21 cellular contexts compared by ENCODE assay signal in the genomic region with DNA sequence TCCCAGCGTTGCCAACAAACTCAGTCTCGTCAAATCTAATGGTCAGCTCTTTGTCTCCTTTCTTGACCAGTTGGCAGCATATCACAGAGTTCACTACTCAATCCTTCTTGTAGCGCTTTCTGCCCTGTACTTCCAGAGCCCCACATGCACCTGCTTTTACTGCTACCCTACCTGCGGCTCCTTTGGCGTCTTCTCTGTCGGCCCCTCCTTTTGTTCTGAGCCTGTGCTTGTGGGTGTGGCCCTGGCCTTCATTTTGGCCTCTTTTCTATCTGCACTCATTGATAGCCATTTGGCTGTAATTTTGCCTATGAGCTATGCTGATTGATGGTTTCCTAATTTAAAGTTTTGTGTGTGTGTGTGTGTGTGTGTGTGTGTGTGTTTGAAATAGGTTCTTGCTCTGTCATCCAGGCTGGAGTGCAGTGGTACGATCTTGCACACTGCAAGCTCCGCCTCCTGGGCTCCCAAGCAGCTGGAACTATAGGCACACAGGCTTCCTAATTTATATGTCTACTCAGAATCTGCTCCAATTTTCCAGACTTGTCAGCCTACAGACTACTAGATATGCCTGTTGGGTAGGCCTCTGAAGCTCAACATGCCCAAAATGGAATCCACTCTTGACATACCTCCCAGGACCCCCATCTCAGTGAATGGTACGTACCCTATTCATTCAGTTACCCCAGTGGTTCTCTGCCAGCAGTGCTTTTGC. TPM values are rescaled to one million over a fixed set of nuclear protein-coding genes. Genes with fewer than 3 reads are reported as not detected.
DNase-seq lines count a peak whose midpoint lies in the region; ATAC-seq and TF ChIP-seq lines count a peak whose summit lies in the region.
"Had no signal": no experiment of that assay in that cellular context is flagged by ENCODE, and none has a peak within 500 bp of the region (broad histone marks: within the 10 kb centered on the region; RNA-seq: fewer than 3 reads in every experiment).

No MANE protein-coding gene starts in this region.

- peak; percentile 55 for TF ChIP-seq RAD21 in neural cell (conservative IDR thresholded peaks at IDR 0.05)

- no peaks in the 10 kb centered on the region for H3K27me3 ChIP-seq in BLaER1 treated with 17β-estradiol and CSF1 and Interleukin-3, amounts not matched to agents 10 nM and 100 nM
- H3K27me3 ChIP-seq in Karpas-422 (ENCODE audit: low read length) (no peaks in the 10 kb centered on the region), neural cell (ENCODE audit: insufficient read depth, low read depth, low read length) (no peaks in the 10 kb centered on the region)
- H3K27me3 ChIP-seq in effector memory CD4-positive, alpha-beta T cell (replicated peaks; ENCODE audit: control insufficient read depth, insufficient read depth, low read length, poor library complexity, severe bottlenecking): no peaks in the 10 kb centered on the region
- H3K27me3 ChIP-seq: MG63, upper lobe of right lung had no signal

- peaks cover 0 to 25% (median 15%) of the 10 kb centered on the region in 10 experiments; a peak in 16 of 20 replicates for H3K4me1 ChIP-seq in BLaER1 treated with 17β-estradiol and CSF1 and Interleukin-3, amounts not matched to agents 10 nM and 100 nM
- no peaks in the 10 kb centered on the region for H3K4me1 ChIP-seq in Karpas-422 (ENCODE audit: low read length)
- no peaks in the 10 kb centered on the region for H3K4me1 ChIP-seq in effector memory CD4-positive, alpha-beta T cell (ENCODE audit: control insufficient read depth, insufficient read depth, low read length, poor library complexity, severe bottlenecking)
- H3K4me1 ChIP-seq: upper lobe of right lung had no signal

- H3K27ac ChIP-seq in BLaER1 treated with 17β-estradiol and CSF1 and Interleukin-3, amounts not matched to agents 10 nM and 100 nM: peak overlapping the region in 4 of 11 experiments; percentile 20 to 64 (median 52); a peak in 4 of 22 replicates
- H3K27ac ChIP-seq in Karpas-422 (ENCODE audit: low read length) (no peak overlapping the region), cingulate gyrus (ENCODE audit: low read depth, low read length) (peak overlapping the region; percentile 69), neural cell (ENCODE audit: low read length) (peak overlapping the region; percentile 51)
- no peak overlapping the region for H3K27ac ChIP-seq in effector memory CD4-positive, alpha-beta T cell (ENCODE audit: insufficient read depth, low read length, poor library complexity, severe bottlenecking)
- H3K27ac ChIP-seq: skin epidermis, upper lobe of right lung had no signal

- peaks cover 0 to 12% (median 0%) of the 10 kb centered on the region in 11 experiments; a peak in 4 of 22 replicates for H4K20me1 ChIP-seq in BLaER1 treated with 17β-estradiol and CSF1 and Interleukin-3, amounts not matched to agents 10 nM and 100 nM
- H4K20me1 ChIP-seq in Karpas-422 (ENCODE audit: insufficient read depth, low read depth, low read length) (no peaks in the 10 kb centered on the region), neural cell (ENCODE audit: insufficient read depth) (no peaks in the 10 kb centered on the region)

- no peak overlapping the region for H3K4me3 ChIP-seq in BLaER1 treated with 17β-estradiol and CSF1 and Interleukin-3, amounts not matched to agents 10 nM and 100 nM
- H3K4me3 ChIP-seq in Karpas-422 (ENCODE audit: low read length): no peak overlapping the region
- no peak overlapping the region for H3K4me3 ChIP-seq in neural cell (ENCODE audit: low read length)
- H3K4me3 ChIP-seq in effector memory CD4-positive, alpha-beta T cell (ENCODE audit: insufficient read depth, low read depth, low read length, poor library complexity, severe bottlenecking): no peak overlapping the region
- H3K4me3 ChIP-seq: MG63, skin epidermis, upper lobe of right lung had no signal

- H3K79me2 ChIP-seq in Karpas-422 (ENCODE audit: low read length) (0 out of 2 replicates have a peak, but pooled peaks cover 3% of the 10 kb centered on the region), neural cell (replicated peaks; ENCODE audit: insufficient read depth, low read length) (no peaks in the 10 kb centered on the region)

- H3K9ac ChIP-seq in BLaER1 treated with 17β-estradiol and CSF1 and Interleukin-3, amounts not matched to agents 10 nM and 100 nM: peak overlapping the region in 6 of 11 experiments; percentile 4 to 59 (median 33); a peak in 8 of 22 replicates
- H3K9ac ChIP-seq in Karpas-422 (ENCODE audit: low read length) (0 out of 2 replicates have a peak overlapping the region, but pooled peaks have one; percentile 9), neural cell (ENCODE audit: low read length) (no peak overlapping the region)

- H3K9me2 ChIP-seq in Karpas-422 (replicated peaks; ENCODE audit: insufficient read depth, low read length) (no peaks in the 10 kb centered on the region), neural cell (ENCODE audit: insufficient read depth, low read length) (no peaks in the 10 kb centered on the region)

- no peak for DNase-seq in Karpas-422
- DNase-seq in NCI-H2171 treated with DMSO at 0.1 percent for 48 hours (lab: John Stamatoyannopoulos, UW): no peak
- DNase-seq in NK-92 (lab: John Stamatoyannopoulos, UW; ENCODE audit: unreplicated experiment): no peak
- no peak for DNase-seq in Right ventricle myocardium superior
- DNase-seq in effector memory CD4-positive, alpha-beta T cell: no peak
- DNase-seq: left colon; MG63; NCI-H2171; NCI-H526 treated with DMSO at 0.1 percent for 48 hours; stimulated activated CD4-positive, alpha-beta T cell treated with anti-CD3 and anti-CD28 coated beads, Interleukin-2, amount 100 ng/mL, for 24 hours; upper lobe of right lung had no signal

- peaks cover 26 to 93% (median 51%) of the 10 kb centered on the region in 11 experiments for H3K36me3 ChIP-seq in BLaER1 treated with 17β-estradiol and CSF1 and Interleukin-3, amounts not matched to agents 10 nM and 100 nM
- H3K36me3 ChIP-seq in Karpas-422 (ENCODE audit: insufficient read depth, low read length) (peaks cover 6% of the 10 kb centered on the region; the same call in 1 of the 2 replicates), neural cell (ENCODE audit: insufficient read depth, low read length) (peaks cover 5% of the 10 kb centered on the region)
- H3K36me3 ChIP-seq in effector memory CD4-positive, alpha-beta T cell (ENCODE audit: control insufficient read depth, insufficient read depth, low read length): peaks cover 50% of the 10 kb centered on the region

- H2AFZ ChIP-seq in Karpas-422 (ENCODE audit: low read length) (no peak overlapping the region), neural cell (ENCODE audit: low read depth, low read length) (no peak overlapping the region)

- H3K4me2 ChIP-seq in BLaER1 treated with 17β-estradiol and CSF1 and Interleukin-3, amounts not matched to agents 10 nM and 100 nM: peak overlapping the region in 5 of 11 experiments; percentile 2 to 44 (median 35); a peak in 5 of 22 replicates
- no peak overlapping the region for H3K4me2 ChIP-seq in Karpas-422 (ENCODE audit: low read depth, low read length, poor library complexity, severe bottlenecking)
- H3K4me2 ChIP-seq in neural cell (ENCODE audit: low read length): no peak overlapping the region

- TF ChIP-seq CTCF in neural cell (IDR thresholded peaks at IDR 0.05; ENCODE audit: poor library complexity, severe bottlenecking): no peak

- TF ChIP-seq EP300 in neural cell (conservative IDR thresholded peaks at IDR 0.05; ENCODE audit: poor library complexity, severe bottlenecking): no peak

- ATAC-seq in Right ventricle myocardium superior (ENCODE audit: poor library complexity): no peak
- ATAC-seq: Right ventricle myocardium inferior had no signal

- no peaks in the 10 kb centered on the region for H3K9me3 ChIP-seq in BLaER1 treated with 17β-estradiol and CSF1 and Interleukin-3, amounts not matched to agents 10 nM and 100 nM (replicated peaks in 1 of 11)
- H3K9me3 ChIP-seq in Karpas-422 (ENCODE audit: low read length): no peaks in the 10 kb centered on the region
- H3K9me3 ChIP-seq in neural cell (ENCODE audit: low read length): no peaks in the 10 kb centered on the region
- no peaks in the 10 kb centered on the region for H3K9me3 ChIP-seq in effector memory CD4-positive, alpha-beta T cell (ENCODE audit: control insufficient read depth, low read length)
- H3K9me3 ChIP-seq: MG63, upper lobe of right lung had no signal

- no peaks in the 10 kb centered on the region for H3F3A ChIP-seq in neural cell (ENCODE audit: insufficient read depth, low read length, poor library complexity, severe bottlenecking)

- intact Hi-C loops in Right ventricle myocardium superior (cut with DNase I): no loop called here

TF ChIP-seq in neural cell, 6 proteins besides CTCF, POLR2A, EP300 and RAD21:
- TF ChIP-seq SMC3 (conservative IDR thresholded peaks at IDR 0.05; ENCODE audit: poor library complexity): no peak
TF ChIP-seq in neural cell: peak in this region for 0.

RNA-seq across cellular contexts. Expression of a gene that starts 32.3 kb away (rescaled TPM):
- 56.8 and 124 TPM in 2 replicates for total RNA-seq in Karpas-422 (2014; rRNA removed; shearing (Covaris generic); ENCODE audit: low replicate concordance)
- polyA plus RNA-seq in neural cell: 35.4 and 46.5 TPM in 2 replicates
- 18.3 and 23.0 TPM in 2 replicates for polyA minus RNA-seq in neural cell
- total RNA-seq in Right ventricle myocardium superior: 37.8 TPM

RNA-seq across cellular contexts. Expression of a gene that starts 32.4 kb away (rescaled TPM):
- 3,451 and 4,363 TPM in 2 replicates for total RNA-seq in Karpas-422 (2014; rRNA removed; shearing (Covaris generic); ENCODE audit: low replicate concordance)
- 1,777 and 2,116 TPM in 2 replicates for polyA plus RNA-seq in neural cell
- polyA minus RNA-seq in neural cell: 464 and 511 TPM in 2 replicates
- 621 TPM for total RNA-seq in Right ventricle myocardium superior

RNA-seq across cellular contexts. Expression of a gene that starts 40.9 kb away (rescaled TPM):
- not detected in 2 replicates for total RNA-seq in Karpas-422 (2014; rRNA removed; shearing (Covaris generic); ENCODE audit: low replicate concordance)
- polyA plus RNA-seq in neural cell: not detected in 2 replicates
- not detected in 2 replicates for polyA minus RNA-seq in neural cell
- not detected for total RNA-seq in Right ventricle myocardium superior
- total RNA-seq: aorta; endodermal cell; IMR-90; left colon; mesenteric fat pad; natural killer cell treated with Interleukin-12 subunit alpha and Interleukin-12 subunit beta and Interleukin-15 and Interleukin-18, amount 100 ng/mL, for 72 hours; Right ventricle myocardium inferior; upper lobe of right lung had no signal
- polyA plus RNA-seq: IMR-90 had no signal

RNA-seq across cellular contexts. Expression of a gene that starts 46.7 kb away (rescaled TPM):
- 14.2 and 23.3 TPM in 2 replicates for total RNA-seq in Karpas-422 (2014; rRNA removed; shearing (Covaris generic); ENCODE audit: low replicate concordance)
- 15.3 and 23.1 TPM in 2 replicates for polyA plus RNA-seq in neural cell
- 28.2 and 31.1 TPM in 2 replicates for polyA minus RNA-seq in neural cell
- total RNA-seq in Right ventricle myocardium superior: 16.1 TPM

Comparison
In these comparisons a context has a peak if more than half of its experiments do, and no peak if none do; other contexts are left out.
1. H3K27ac ChIP-seq: peak in cingulate gyrus (single experiment) and neural cell (single experiment); none in Karpas-422 (single experiment) and effector memory CD4-positive, alpha-beta T cell (single experiment).